In genomic region chr10:61170594-61170993, GRCh38 we compare ENCODE assay signal across 22 cellular contexts.
"Had no signal": no experiment of that assay in that cellular context is flagged by ENCODE, and none has a peak within 500 bp of the region (broad histone marks: within the 10 kb centered on the region; RNA-seq: fewer than 3 reads in every experiment).

No MANE protein-coding gene starts in this region.

- H3K4me3 ChIP-seq: left ventricle myocardium inferior, lung, pancreas, prostate gland, right lobe of liver, spleen, suprapubic skin, thoracic aorta, tibial artery, upper lobe of right lung had no signal

- H3K27me3 ChIP-seq: pancreas, right lobe of liver, spleen, suprapubic skin, tibial artery, upper lobe of right lung had no signal

- DNase-seq: head of caudate nucleus; hippocampal formation; islet precursor cell; left ventricle myocardium inferior; mesendoderm; naive thymus-derived CD4-positive, alpha-beta T cell; pancreas; posterior cingulate gyrus; right lobe of liver; small intestine; spleen; stimulated activated CD4-positive, alpha-beta T cell treated with anti-CD3 and anti-CD28 coated beads, Interleukin-4, amount 100 ng/mL, for 24 hours; stimulated activated naive CD4-positive, alpha-beta T cell; tibial artery; trophoblast cell; upper lobe of right lung had no signal

- H3K9me3 ChIP-seq: pancreas, prostate gland, right lobe of liver, suprapubic skin, thoracic aorta, upper lobe of right lung had no signal

- H3K4me1 ChIP-seq: prostate gland, right lobe of liver, spleen had no signal

- H3K27ac ChIP-seq: pancreas, prostate gland, right lobe of liver, spleen, suprapubic skin, thoracic aorta, tibial artery, upper lobe of right lung had no signal

- ATAC-seq: naive thymus-derived CD4-positive, alpha-beta T cell; natural killer cell treated with Interleukin-12 subunit alpha and Interleukin-12 subunit beta and Interleukin-15 and Interleukin-18, amount 100 ng/mL, for 72 hours; pancreas; right lobe of liver; stimulated activated effector memory CD8-positive, alpha-beta T cell treated with anti-CD3 and anti-CD28 coated beads, Interleukin-12 subunit alpha, Interleukin-12 subunit beta, amount 100 ng/mL, for 72 hours; upper lobe of right lung had no signal

- H3K36me3 ChIP-seq: left ventricle myocardium inferior, pancreas, prostate gland, right lobe of liver, spleen, suprapubic skin, thoracic aorta, tibial artery, upper lobe of right lung had no signal
